In the genomic region with DNA sequence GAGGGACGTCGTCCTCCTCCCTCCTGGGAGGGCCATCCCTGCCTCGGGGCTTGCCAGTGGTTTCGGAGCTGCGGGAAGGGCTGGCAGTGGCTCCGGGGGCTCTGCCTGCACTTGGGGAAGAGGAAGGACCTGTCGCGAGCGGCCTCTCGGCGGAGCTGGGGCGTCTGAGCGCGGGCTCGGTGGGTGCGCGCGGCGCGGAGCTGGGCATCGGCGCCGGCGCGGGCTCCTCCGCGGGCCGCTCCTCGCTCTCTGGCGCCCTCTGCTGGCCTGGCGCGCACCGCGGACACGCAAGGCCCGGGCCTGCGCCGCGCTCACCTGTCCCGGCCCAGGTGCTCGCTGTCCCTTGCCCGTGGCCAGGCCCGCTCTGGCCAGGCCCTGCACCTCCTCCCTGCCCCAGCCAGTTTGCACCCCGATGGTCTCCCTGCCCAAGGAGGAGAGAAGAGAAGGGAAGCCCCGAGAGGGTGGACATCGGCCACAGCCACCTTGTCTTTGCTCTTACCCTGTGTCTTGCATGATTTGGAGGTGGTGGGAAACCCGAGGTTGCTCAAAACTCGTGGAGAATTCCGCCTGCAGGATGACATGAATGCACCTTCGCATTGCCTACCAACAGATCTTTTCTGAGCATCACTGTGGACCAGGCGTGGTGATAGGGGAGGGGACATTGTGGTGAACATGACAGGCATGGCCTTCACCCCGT, we compare ENCODE assay signal across 8 cellular contexts.
DNase-seq lines count a peak whose midpoint lies in the region; FAIRE-seq lines count a peak whose summit lies in the region.
"Not testable (repeated sequence)": the region's sequence is repeated elsewhere in the genome, so short reads cannot be mapped to it uniquely, and the experiment has no call there.

No MANE protein-coding gene starts in this region.

- H3K4me1 ChIP-seq in Karpas-422 (ENCODE audit: low read length), result not testable (repeated sequence)

- not testable (repeated sequence) for H3K79me2 ChIP-seq in Karpas-422 (ENCODE audit: low read length)

- H3K4me3 ChIP-seq in Karpas-422 (ENCODE audit: low read length), result not testable (repeated sequence)

- not testable (repeated sequence) for H3K4me2 ChIP-seq in Karpas-422 (ENCODE audit: low read depth, low read length, poor library complexity, severe bottlenecking)

- H3K9ac ChIP-seq in Karpas-422 (ENCODE audit: low read length), result not testable (repeated sequence)

- not testable (repeated sequence) for H4K20me1 ChIP-seq in Karpas-422 (ENCODE audit: insufficient read depth, low read depth, low read length)

- H3K9me2 ChIP-seq in Karpas-422 (replicated peaks; ENCODE audit: insufficient read depth, low read length), result not testable (repeated sequence)

- not testable (repeated sequence) for FAIRE-seq in RCC 7860 (lab: Jason Lieb, UNC)

- DNase-seq in DMS53 (lab: John Stamatoyannopoulos, UW) (peak; percentile 76), Karpas-422 (peak; percentile 70), RCC 7860 (ENCODE audit: low spot score) (peak; percentile 5), activated T-cell treated with anti-CD3 and anti-CD28 coated beads for 24 hours (ENCODE audit: low read depth) (peak; percentile 67), dermis blood vessel endothelial cell (peak; percentile 74), iPS-NIHi7 (ENCODE audit: extremely low spot score) (peak; percentile 88), putamen (ENCODE audit: low spot score) (peak; percentile 36), stromal cell of bone marrow (ENCODE audit: low read depth) (peak; percentile 11)

- H3K9me3 ChIP-seq in Karpas-422 (ENCODE audit: low read length), result not testable (repeated sequence)

- H3K36me3 ChIP-seq in Karpas-422 (ENCODE audit: insufficient read depth, low read length), result not testable (repeated sequence)

- H3K27ac ChIP-seq in Karpas-422 (ENCODE audit: low read length), result not testable (repeated sequence)

- H3K27me3 ChIP-seq in Karpas-422 (ENCODE audit: low read length), result not testable (repeated sequence)

- not testable (repeated sequence) for H2AFZ ChIP-seq in Karpas-422 (ENCODE audit: low read length)

Comparison
In these comparisons a context has a peak if more than half of its experiments do, and no peak if none do; other contexts are left out.
1. DNase-seq: peak in every context shown above with its lines; median percentile 88 in iPS-NIHi7; 76 in DMS53; 74 in dermis blood vessel endothelial cell; 70 in Karpas-422; 67 in activated T-cell treated with anti-CD3 and anti-CD28 coated beads for 24 hours; 36 in putamen; 11 in stromal cell of bone marrow; 5 in RCC 7860.